Comparison of ENCODE assay signal across 1 cellular context in genomic region chr2:147945660-147946059, GRCh38.
TF ChIP-seq lines count a peak whose summit lies in the region.

No MANE protein-coding gene starts in this region.

TF ChIP-seq in GM23338, 12 proteins besides CTCF, POLR2A, EP300 and RAD21 (continued from another document):
- TF ChIP-seq ZNF462 (CRISPR knock-in tag; IDR thresholded peaks at IDR 0.05): no peak
TF ChIP-seq in GM23338: peak in this region for 1.
